In genomic region chr1:1123581-1124507, GRCh38 we compare ENCODE assay signal across 12 cellular contexts. TPM values are rescaled to one million over a fixed set of nuclear protein-coding genes. Genes with fewer than 3 reads are reported as not detected.
DNase-seq lines count a peak whose midpoint lies in the region; ATAC-seq and TF ChIP-seq lines count a peak whose summit lies in the region.
"Had no signal": no experiment of that assay in that cellular context is flagged by ENCODE, and none has a peak within 500 bp of the region (broad histone marks: within the 10 kb centered on the region; RNA-seq: fewer than 3 reads in every experiment).

No MANE protein-coding gene starts in this region.

- no peak for TF ChIP-seq CTCF in fibroblast of pulmonary artery (IDR thresholded peaks at IDR 0.05; ENCODE audit: low read length, missing control alignments)

- no peak overlapping the region for H3K27ac Mint-ChIP-seq in activated naive CD8-positive, alpha-beta T cell
- no peak overlapping the region for H3K27ac Mint-ChIP-seq in activated naive CD8-positive, alpha-beta T cell treated with anti-CD3 and anti-CD28 coated beads for 36 hours
- H3K27ac Mint-ChIP-seq in T-helper 1 cell treated with Interleukin-12 subunit alpha and Interleukin-12 subunit beta and Interleukin-4 antibody, amounts not matched to agents 30 μg/mL and 1 μg/mL, for 36 hours, result peak overlapping the region; percentile 68
- H3K27ac Mint-ChIP-seq in stimulated activated naive B cell treated with anti-CD40 and anti-IgM and Interleukin-4, amounts not matched to agents 10 μg/mL and 1 μg/mL and 100 μg/mL, for 72 hours, result peak overlapping the region; percentile 86

- H3K36me3 Mint-ChIP-seq in activated naive CD8-positive, alpha-beta T cell, result no peaks in the 10 kb centered on the region
- peaks cover 3% of the 10 kb centered on the region for H3K36me3 Mint-ChIP-seq in activated naive CD8-positive, alpha-beta T cell treated with anti-CD3 and anti-CD28 coated beads for 36 hours
- H3K36me3 Mint-ChIP-seq in T-helper 1 cell treated with Interleukin-12 subunit alpha and Interleukin-12 subunit beta and Interleukin-4 antibody, amounts not matched to agents 30 μg/mL and 1 μg/mL, for 36 hours (ENCODE audit: low read depth), result no peaks in the 10 kb centered on the region
- peaks cover 4 to 5% of the 10 kb centered on the region in 2 donors for H3K36me3 Mint-ChIP-seq in stimulated activated naive B cell treated with anti-CD40 and anti-IgM and Interleukin-4, amounts not matched to agents 10 μg/mL and 1 μg/mL and 100 μg/mL, for 72 hours

- no peaks in the 10 kb centered on the region for H3K27me3 Mint-ChIP-seq in activated naive CD8-positive, alpha-beta T cell
- H3K27me3 Mint-ChIP-seq in activated naive CD8-positive, alpha-beta T cell treated with anti-CD3 and anti-CD28 coated beads for 36 hours, result no peaks in the 10 kb centered on the region
- peaks cover 6% of the 10 kb centered on the region for H3K27me3 Mint-ChIP-seq in T-helper 1 cell treated with Interleukin-12 subunit alpha and Interleukin-12 subunit beta and Interleukin-4 antibody, amounts not matched to agents 30 μg/mL and 1 μg/mL, for 36 hours (ENCODE audit: low read depth)
- peaks cover 0 to 8% of the 10 kb centered on the region in 2 donors for H3K27me3 Mint-ChIP-seq in stimulated activated naive B cell treated with anti-CD40 and anti-IgM and Interleukin-4, amounts not matched to agents 10 μg/mL and 1 μg/mL and 100 μg/mL, for 72 hours

- peak overlapping the region; percentile 47 for H3K4me3 Mint-ChIP-seq in activated naive CD8-positive, alpha-beta T cell
- H3K4me3 Mint-ChIP-seq in activated naive CD8-positive, alpha-beta T cell treated with anti-CD3 and anti-CD28 coated beads for 36 hours, result no peak overlapping the region
- no peak overlapping the region for H3K4me3 Mint-ChIP-seq in T-helper 1 cell treated with Interleukin-12 subunit alpha and Interleukin-12 subunit beta and Interleukin-4 antibody, amounts not matched to agents 30 μg/mL and 1 μg/mL, for 36 hours
- H3K4me3 Mint-ChIP-seq in stimulated activated naive B cell treated with anti-CD40 and anti-IgM and Interleukin-4, amounts not matched to agents 10 μg/mL and 1 μg/mL and 100 μg/mL, for 72 hours, result peak overlapping the region; percentile 48 to 57

- no peak for DNase-seq in activated naive CD8-positive, alpha-beta T cell treated with anti-CD3 and anti-CD28 coated beads for 36 hours
- DNase-seq in fibroblast of pulmonary artery (ENCODE audit: low read depth), result peak; percentile 44
- no peak for DNase-seq in stimulated activated naive B cell treated with anti-CD40 and anti-IgM and Interleukin-4, amounts not matched to agents 10 μg/mL and 1 μg/mL and 100 μg/mL, for 72 hours
- no peak for DNase-seq in ureter (ENCODE audit: low spot score)
- DNase-seq in SHP77 treated with DMSO at 0.1 percent for 48 hours (lab: John Stamatoyannopoulos, UW), result no peak
- DNase-seq: GOT3, NCI-H1694 treated with DMSO at 0.1 percent for 48 hours had no signal

- H3K4me3 ChIP-seq in fibroblast of pulmonary artery (replicated peaks; ENCODE audit: low read depth, low read length), result no peak overlapping the region
- H3K4me3 ChIP-seq: ascending aorta, suprapubic skin had no signal

- no peaks in the 10 kb centered on the region for H3K9me3 Mint-ChIP-seq in activated naive CD8-positive, alpha-beta T cell (ENCODE audit: low read depth)
- peaks cover 6% of the 10 kb centered on the region for H3K9me3 Mint-ChIP-seq in activated naive CD8-positive, alpha-beta T cell treated with anti-CD3 and anti-CD28 coated beads for 36 hours
- H3K9me3 Mint-ChIP-seq in T-helper 1 cell treated with Interleukin-12 subunit alpha and Interleukin-12 subunit beta and Interleukin-4 antibody, amounts not matched to agents 30 μg/mL and 1 μg/mL, for 36 hours, result peaks cover 6% of the 10 kb centered on the region
- H3K9me3 Mint-ChIP-seq in stimulated activated naive B cell treated with anti-CD40 and anti-IgM and Interleukin-4, amounts not matched to agents 10 μg/mL and 1 μg/mL and 100 μg/mL, for 72 hours, result peaks cover 6 to 7% of the 10 kb centered on the region in 2 donors

- no peak for ATAC-seq in stimulated activated naive B cell treated with anti-CD40 and anti-IgM and Interleukin-4, amounts not matched to agents 10 μg/mL and 1 μg/mL and 100 μg/mL, for 72 hours (replicated peaks)
- ATAC-seq in SK-N-SH treated with all-trans-retinoic acid at 6 μM for 48 hours, result no peak

- no peaks in the 10 kb centered on the region for H3K4me1 Mint-ChIP-seq in activated naive CD8-positive, alpha-beta T cell (ENCODE audit: low read depth)
- H3K4me1 Mint-ChIP-seq in activated naive CD8-positive, alpha-beta T cell treated with anti-CD3 and anti-CD28 coated beads for 36 hours, result peaks cover 3% of the 10 kb centered on the region
- H3K4me1 Mint-ChIP-seq in T-helper 1 cell treated with Interleukin-12 subunit alpha and Interleukin-12 subunit beta and Interleukin-4 antibody, amounts not matched to agents 30 μg/mL and 1 μg/mL, for 36 hours (ENCODE audit: low read depth), result peaks cover 2% of the 10 kb centered on the region
- H3K4me1 Mint-ChIP-seq in stimulated activated naive B cell treated with anti-CD40 and anti-IgM and Interleukin-4, amounts not matched to agents 10 μg/mL and 1 μg/mL and 100 μg/mL, for 72 hours, result peaks cover 19 to 34% of the 10 kb centered on the region in 2 donors

TF ChIP-seq in SK-N-SH treated with all-trans-retinoic acid at 6 μM for 48 hours, 23 proteins besides CTCF, POLR2A, EP300 and RAD21 (continues in another document):
- TF ChIP-seq GLIS3 (CRISPR knock-in tag; IDR thresholded peaks at IDR 0.05) (no peak), ZNF565 (CRISPR knock-in tag; conservative IDR thresholded peaks at IDR 0.05; ENCODE audit: low read depth) (no peak), ZFP30 (CRISPR knock-in tag; IDR thresholded peaks at IDR 0.05) (no peak), ZNF8 (CRISPR knock-in tag; IDR thresholded peaks at IDR 0.05) (no peak), POU6F1 (CRISPR knock-in tag; IDR thresholded peaks at IDR 0.05; ENCODE audit: borderline replicate concordance, low read depth) (no peak), CSDC2 (CRISPR knock-in tag; IDR thresholded peaks at IDR 0.05) (no peak), BACH2 (CRISPR knock-in tag; IDR thresholded peaks at IDR 0.05; ENCODE audit: borderline replicate concordance) (no peak), ESRRG (CRISPR knock-in tag; IDR thresholded peaks at IDR 0.05) (no peak)
- TF ChIP-seq, protein P1, sequence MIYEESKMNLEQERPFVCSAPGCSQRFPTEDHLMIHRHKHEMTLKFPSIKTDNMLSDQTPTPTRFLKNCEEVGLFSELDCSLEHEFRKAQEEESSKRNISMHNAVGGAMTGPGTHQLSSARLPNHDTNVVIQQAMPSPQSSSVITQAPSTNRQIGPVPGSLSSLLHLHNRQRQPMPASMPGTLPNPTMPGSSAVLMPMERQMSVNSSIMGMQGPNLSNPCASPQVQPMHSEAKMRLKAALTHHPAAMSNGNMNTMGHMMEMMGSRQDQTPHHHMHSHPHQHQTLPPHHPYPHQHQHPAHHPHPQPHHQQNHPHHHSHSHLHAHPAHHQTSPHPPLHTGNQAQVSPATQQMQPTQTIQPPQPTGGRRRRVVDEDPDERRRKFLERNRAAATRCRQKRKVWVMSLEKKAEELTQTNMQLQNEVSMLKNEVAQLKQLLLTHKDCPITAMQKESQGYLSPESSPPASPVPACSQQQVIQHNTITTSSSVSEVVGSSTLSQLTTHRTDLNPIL (CRISPR knock-in tag; IDR thresholded peaks at IDR 0.05; ENCODE audit: low read depth), result no peak
- TF ChIP-seq, protein P2, sequence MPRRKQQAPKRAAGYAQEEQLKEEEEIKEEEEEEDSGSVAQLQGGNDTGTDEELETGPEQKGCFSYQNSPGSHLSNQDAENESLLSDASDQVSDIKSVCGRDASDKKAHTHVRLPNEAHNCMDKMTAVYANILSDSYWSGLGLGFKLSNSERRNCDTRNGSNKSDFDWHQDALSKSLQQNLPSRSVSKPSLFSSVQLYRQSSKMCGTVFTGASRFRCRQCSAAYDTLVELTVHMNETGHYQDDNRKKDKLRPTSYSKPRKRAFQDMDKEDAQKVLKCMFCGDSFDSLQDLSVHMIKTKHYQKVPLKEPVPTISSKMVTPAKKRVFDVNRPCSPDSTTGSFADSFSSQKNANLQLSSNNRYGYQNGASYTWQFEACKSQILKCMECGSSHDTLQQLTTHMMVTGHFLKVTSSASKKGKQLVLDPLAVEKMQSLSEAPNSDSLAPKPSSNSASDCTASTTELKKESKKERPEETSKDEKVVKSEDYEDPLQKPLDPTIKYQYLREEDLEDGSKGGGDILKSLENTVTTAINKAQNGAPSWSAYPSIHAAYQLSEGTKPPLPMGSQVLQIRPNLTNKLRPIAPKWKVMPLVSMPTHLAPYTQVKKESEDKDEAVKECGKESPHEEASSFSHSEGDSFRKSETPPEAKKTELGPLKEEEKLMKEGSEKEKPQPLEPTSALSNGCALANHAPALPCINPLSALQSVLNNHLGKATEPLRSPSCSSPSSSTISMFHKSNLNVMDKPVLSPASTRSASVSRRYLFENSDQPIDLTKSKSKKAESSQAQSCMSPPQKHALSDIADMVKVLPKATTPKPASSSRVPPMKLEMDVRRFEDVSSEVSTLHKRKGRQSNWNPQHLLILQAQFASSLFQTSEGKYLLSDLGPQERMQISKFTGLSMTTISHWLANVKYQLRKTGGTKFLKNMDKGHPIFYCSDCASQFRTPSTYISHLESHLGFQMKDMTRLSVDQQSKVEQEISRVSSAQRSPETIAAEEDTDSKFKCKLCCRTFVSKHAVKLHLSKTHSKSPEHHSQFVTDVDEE (CRISPR knock-in tag; IDR thresholded peaks at IDR 0.05), result no peak

RNA-seq across cellular contexts. Expression of gene C1orf159, which starts 8.0 kb away (rescaled TPM):
- total RNA-seq in activated naive CD8-positive, alpha-beta T cell treated with anti-CD3 and anti-CD28 coated beads for 36 hours, result 10 to 100 TPM; 18.9 to 19.0 TPM
- total RNA-seq in ureter, result 29.8 TPM

RNA-seq across cellular contexts. Expression of gene RNF223, which starts 49.7 kb away (rescaled TPM):
- total RNA-seq in activated naive CD8-positive, alpha-beta T cell treated with anti-CD3 and anti-CD28 coated beads for 36 hours, result not detected
- total RNA-seq in ureter, result 6.3 TPM
- total RNA-seq: ascending aorta had no signal

RNA-seq across cellular contexts. Expression of gene TTLL10, which starts 49.8 kb away (rescaled TPM):
- not detected for total RNA-seq in activated naive CD8-positive, alpha-beta T cell treated with anti-CD3 and anti-CD28 coated beads for 36 hours
- total RNA-seq in ureter, result 2.3 TPM
- total RNA-seq: ascending aorta, suprapubic skin had no signal

Comparison
In these comparisons a context has a peak if more than half of its experiments do, and no peak if none do; other contexts are left out.
1. H3K4me3 Mint-ChIP-seq: peak in activated naive CD8-positive, alpha-beta T cell (single experiment) and stimulated activated naive B cell treated with anti-CD40 and anti-IgM and Interleukin-4, amounts not matched to agents 10 μg/mL and 1 μg/mL and 100 μg/mL, for 72 hours (2 of 2); none in activated naive CD8-positive, alpha-beta T cell treated with anti-CD3 and anti-CD28 coated beads for 36 hours (single experiment) and T-helper 1 cell treated with Interleukin-12 subunit alpha and Interleukin-12 subunit beta and Interleukin-4 antibody, amounts not matched to agents 30 μg/mL and 1 μg/mL, for 36 hours (single experiment).
2. H3K27ac Mint-ChIP-seq: peak in T-helper 1 cell treated with Interleukin-12 subunit alpha and Interleukin-12 subunit beta and Interleukin-4 antibody, amounts not matched to agents 30 μg/mL and 1 μg/mL, for 36 hours (single experiment) and stimulated activated naive B cell treated with anti-CD40 and anti-IgM and Interleukin-4, amounts not matched to agents 10 μg/mL and 1 μg/mL and 100 μg/mL, for 72 hours (single experiment); none in activated naive CD8-positive, alpha-beta T cell (single experiment) and activated naive CD8-positive, alpha-beta T cell treated with anti-CD3 and anti-CD28 coated beads for 36 hours (single experiment).